ENCODE assay signal across 1 cellular context in genomic region chr14:28157887-28158791, GRCh38.
TF ChIP-seq lines count a peak whose summit lies in the region.

No MANE protein-coding gene starts in this region.

TF ChIP-seq in HepG2, 621 proteins besides CTCF, POLR2A, EP300 and RAD21 (continued from another document and continues in another):
- no peak for TF ChIP-seq E2F1 (CRISPR knock-in tag; IDR thresholded peaks at IDR 0.05)
- no peak for TF ChIP-seq ZFP82 (CRISPR knock-in tag; IDR thresholded peaks at IDR 0.05; ENCODE audit: borderline replicate concordance)
- no peak for TF ChIP-seq GABPB1 (CRISPR knock-in tag; IDR thresholded peaks at IDR 0.05)
- TF ChIP-seq ZNF337 (CRISPR knock-in tag; IDR thresholded peaks at IDR 0.05; ENCODE audit: borderline replicate concordance, low read depth), result no peak
- TF ChIP-seq HNF4G (IDR thresholded peaks at IDR 0.05; ENCODE audit: borderline replicate concordance, low read depth, low read length), result no peak
- no peak for TF ChIP-seq HNF4G (CRISPR knock-in tag; IDR thresholded peaks at IDR 0.05; ENCODE audit: borderline replicate concordance, low read depth)
- TF ChIP-seq ASH2L (IDR thresholded peaks at IDR 0.05; ENCODE audit: insufficient read length, low read depth, low read length), result no peak
- no peak for TF ChIP-seq NR2C2 (CRISPR knock-in tag; IDR thresholded peaks at IDR 0.05; ENCODE audit: borderline replicate concordance)
- TF ChIP-seq TFDP1 (CRISPR knock-in tag; IDR thresholded peaks at IDR 0.05; ENCODE audit: borderline replicate concordance), result no peak
- no peak for TF ChIP-seq NONO (IDR thresholded peaks at IDR 0.05)
- TF ChIP-seq NONO (CRISPR knock-in tag; conservative IDR thresholded peaks at IDR 0.05), result no peak
- TF ChIP-seq ZNF639 (CRISPR knock-in tag; conservative IDR thresholded peaks at IDR 0.05), result no peak
- TF ChIP-seq HNRNPLL (IDR thresholded peaks at IDR 0.05; ENCODE audit: low read depth, low read length, poor library complexity, severe bottlenecking), result peak; percentile 33
- TF ChIP-seq EED (CRISPR knock-in tag; IDR thresholded peaks at IDR 0.05), result no peak
- TF ChIP-seq TRAFD1 (CRISPR knock-in tag; IDR thresholded peaks at IDR 0.05; ENCODE audit: borderline replicate concordance), result no peak
- no peak for TF ChIP-seq ZNF280D (CRISPR knock-in tag; IDR thresholded peaks at IDR 0.05)
- no peak for TF ChIP-seq FOXK2 (IDR thresholded peaks at IDR 0.05)
- TF ChIP-seq ZNF432 (CRISPR knock-in tag; IDR thresholded peaks at IDR 0.05; ENCODE audit: borderline replicate concordance), result 0 out of 2 replicates have a peak, but pooled peaks have one; percentile 35
- no peak for TF ChIP-seq NFIB (CRISPR knock-in tag; IDR thresholded peaks at IDR 0.05; ENCODE audit: borderline replicate concordance)
- TF ChIP-seq MEIS1 (CRISPR knock-in tag; IDR thresholded peaks at IDR 0.05; ENCODE audit: borderline replicate concordance), result peak; percentile 26; the same call in 1 of the 2 replicates
- TF ChIP-seq HDAC1 (CRISPR knock-in tag; IDR thresholded peaks at IDR 0.05), result 0 out of 2 replicates have a peak, but pooled peaks have one; percentile 28
- no peak for TF ChIP-seq AFF4 (CRISPR knock-in tag; IDR thresholded peaks at IDR 0.05)
- peak; percentile 30; the same call in 1 of the 2 replicates for TF ChIP-seq ZSCAN31 (CRISPR knock-in tag; IDR thresholded peaks at IDR 0.05; ENCODE audit: low read depth)
- 0 out of 2 replicates have a peak, but pooled peaks have one; percentile 16 for TF ChIP-seq ZMYM4 (CRISPR knock-in tag; IDR thresholded peaks at IDR 0.05)
- no peak for TF ChIP-seq SRY (CRISPR knock-in tag; IDR thresholded peaks at IDR 0.05)
- TF ChIP-seq ZNF879 (CRISPR knock-in tag; IDR thresholded peaks at IDR 0.05), result 0 out of 2 replicates have a peak, but pooled peaks have one; percentile 35
- no peak for TF ChIP-seq CHCHD3 (CRISPR knock-in tag; IDR thresholded peaks at IDR 0.05)
- TF ChIP-seq ZFY (CRISPR knock-in tag; IDR thresholded peaks at IDR 0.05), result no peak
- TF ChIP-seq ZNF841 (CRISPR knock-in tag; IDR thresholded peaks at IDR 0.05; ENCODE audit: borderline replicate concordance), result no peak
- TF ChIP-seq ZNF513 (CRISPR knock-in tag; conservative IDR thresholded peaks at IDR 0.05), result no peak
- no peak for TF ChIP-seq HNF1A (IDR thresholded peaks at IDR 0.05; ENCODE audit: low read depth)
- TF ChIP-seq HNF1A (CRISPR knock-in tag; IDR thresholded peaks at IDR 0.05; ENCODE audit: borderline replicate concordance), result 0 out of 2 replicates have a peak, but pooled peaks have one; percentile 22
- TF ChIP-seq SNAPC4 (CRISPR knock-in tag; IDR thresholded peaks at IDR 0.05), result no peak
